Comparison of ENCODE assay signal across 1 cellular context in the genomic region with DNA sequence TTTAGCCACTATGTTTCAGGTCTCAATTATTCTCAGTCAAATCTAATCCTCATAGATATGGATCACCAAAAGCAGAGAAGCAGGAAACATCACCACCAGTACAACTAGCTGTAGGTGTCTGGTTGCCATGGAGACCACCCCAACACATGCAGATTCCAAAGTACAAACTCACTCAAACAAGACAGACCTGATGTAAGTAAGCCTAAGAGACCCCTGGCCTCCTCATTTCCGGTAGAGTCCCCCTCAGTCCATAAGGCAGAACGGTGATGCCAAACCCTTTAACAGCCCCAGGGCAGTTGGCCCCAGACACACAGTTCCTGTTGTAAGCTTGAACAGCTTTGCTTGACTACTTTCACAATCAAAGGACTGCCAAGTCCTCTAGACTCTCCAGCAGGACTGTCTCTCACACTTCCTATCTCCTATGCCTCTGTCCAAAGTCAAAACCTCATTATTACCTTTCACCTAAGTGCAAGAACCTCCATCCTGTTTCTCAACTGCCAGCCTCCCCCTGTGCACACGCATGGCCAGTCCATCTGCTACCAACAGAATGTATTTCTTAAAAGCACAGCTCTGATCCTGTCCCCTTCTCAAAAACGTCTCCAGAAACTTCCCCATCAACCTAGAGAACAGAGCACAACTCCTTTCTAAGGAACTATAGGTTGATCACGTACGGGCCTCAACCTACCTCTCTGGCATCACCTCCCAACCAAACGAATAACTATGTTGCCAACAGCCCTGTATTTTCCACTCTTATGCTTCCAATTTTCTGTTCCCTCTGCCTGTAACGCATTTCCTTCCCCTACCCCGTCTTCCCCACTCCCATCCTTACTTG.
TF ChIP-seq lines count a peak whose summit lies in the region.

No MANE protein-coding gene starts in this region.

TF ChIP-seq in K562, 482 proteins besides CTCF, POLR2A, EP300 and RAD21 (continued from another document):
- TF ChIP-seq CLOCK (CRISPR knock-in tag; IDR thresholded peaks at IDR 0.05; ENCODE audit: borderline replicate concordance), result no peak
- TF ChIP-seq, protein P1, sequence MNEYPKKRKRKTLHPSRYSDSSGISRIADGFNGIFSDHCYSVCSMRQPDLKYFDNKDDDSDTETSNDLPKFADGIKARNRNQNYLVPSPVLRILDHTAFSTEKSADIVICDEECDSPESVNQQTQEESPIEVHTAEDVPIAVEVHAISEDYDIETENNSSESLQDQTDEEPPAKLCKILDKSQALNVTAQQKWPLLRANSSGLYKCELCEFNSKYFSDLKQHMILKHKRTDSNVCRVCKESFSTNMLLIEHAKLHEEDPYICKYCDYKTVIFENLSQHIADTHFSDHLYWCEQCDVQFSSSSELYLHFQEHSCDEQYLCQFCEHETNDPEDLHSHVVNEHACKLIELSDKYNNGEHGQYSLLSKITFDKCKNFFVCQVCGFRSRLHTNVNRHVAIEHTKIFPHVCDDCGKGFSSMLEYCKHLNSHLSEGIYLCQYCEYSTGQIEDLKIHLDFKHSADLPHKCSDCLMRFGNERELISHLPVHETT (CRISPR knock-in tag; conservative IDR thresholded peaks at IDR 0.05 in 1 of 2, IDR thresholded peaks at IDR 0.05 in 1 of 2), result no peak
- TF ChIP-seq CBX1 (IDR thresholded peaks at IDR 0.05; ENCODE audit: low read depth), result no peak
- no peak for TF ChIP-seq CEBPB (tag; IDR thresholded peaks at IDR 0.05)
